In genomic region chr10:45624724-45625123, GRCh38 we compare ENCODE assay signal across 17 cellular contexts. TPM values are rescaled to one million over a fixed set of nuclear protein-coding genes. Genes with fewer than 3 reads are reported as not detected.
A peak's percentile ranks its signal among the peaks of the same experiment; 100 is the strongest.
DNase-seq lines count a peak whose midpoint lies in the region; ATAC-seq and TF ChIP-seq lines count a peak whose summit lies in the region.
"Had no signal": no experiment of that assay in that cellular context is flagged by ENCODE, and none has a peak within 500 bp of the region (broad histone marks: within the 10 kb centered on the region; RNA-seq: fewer than 3 reads in every experiment).

No MANE protein-coding gene starts in this region.

- TF ChIP-seq CTCF in right atrium auricular region (IDR thresholded peaks at IDR 0.05) (no peak), adrenal gland (IDR thresholded peaks at IDR 0.05) (no peak), gastrocnemius medialis (IDR thresholded peaks at IDR 0.05 in 4 of 5, conservative IDR thresholded peaks at IDR 0.05 in 1 of 5) (no peak)

- H3K4me3 ChIP-seq in right atrium auricular region (no peak overlapping the region), adrenal gland (no peak overlapping the region), gastrocnemius medialis (no peak overlapping the region)
- H3K4me3 ChIP-seq: A549, HAP-1 had no signal

- H3K27ac ChIP-seq in right atrium auricular region (peak overlapping the region in 1 of 2 donors; percentile 82), adrenal gland (no peak overlapping the region), gastrocnemius medialis (peak overlapping the region in 1 of 4 donors; percentile 81)
- H3K27ac ChIP-seq: A549, C4-2B had no signal

- H3K9me3 ChIP-seq in right atrium auricular region: no peaks in the 10 kb centered on the region
- H3K9me3 ChIP-seq in adrenal gland (replicated peaks in 1 of 3): no peaks in the 10 kb centered on the region
- H3K9me3 ChIP-seq in gastrocnemius medialis: no peaks in the 10 kb centered on the region
- H3K9me3 ChIP-seq: A549, BE2C, HAP-1 had no signal

- ATAC-seq in left ventricle myocardium superior: peak; percentile 30
- peak in 1 of 2 donors; percentile 23 for ATAC-seq in gastrocnemius medialis
- ATAC-seq: A549; CD8-positive, alpha-beta T cell had no signal

- no peaks in the 10 kb centered on the region for H3K36me3 ChIP-seq in right atrium auricular region
- H3K36me3 ChIP-seq in adrenal gland (replicated peaks in 1 of 2): peaks cover 0 to 6% of the 10 kb centered on the region in 2 donors
- no peaks in the 10 kb centered on the region for H3K36me3 ChIP-seq in gastrocnemius medialis
- H3K36me3 ChIP-seq: BE2C, HAP-1 had no signal

- WGBS in adrenal gland, 4 donors: 51 to 64% (median 61%) methylated on average over 6 of the region's 6 CpGs

- TF ChIP-seq POLR2A in adrenal gland (IDR thresholded peaks at IDR 0.05) (no peak), gastrocnemius medialis (IDR thresholded peaks at IDR 0.05) (no peak)

- H3K4me1 ChIP-seq in right atrium auricular region: peaks cover 0 to 15% of the 10 kb centered on the region in 2 donors
- peaks cover 21 to 42% of the 10 kb centered on the region in 2 donors for H3K4me1 ChIP-seq in adrenal gland (replicated peaks in 1 of 2)
- peaks cover 19 to 24% of the 10 kb centered on the region in 2 donors for H3K4me1 ChIP-seq in gastrocnemius medialis
- H3K4me1 ChIP-seq: A549, BE2C, HAP-1 had no signal

- DNase-seq in left ventricle myocardium superior: no peak
- DNase-seq in right atrium auricular region (ENCODE audit: low spot score): no peak
- DNase-seq in adrenal gland: peak in 5 of 7 donors; percentile 29 to 48 (median 40)
- peak; percentile 65 for DNase-seq in iris pigment epithelial cell (ENCODE audit: low read depth)
- DNase-seq in gastrocnemius medialis: peak; percentile 2 to 19
- DNase-seq in KBM-7: no peak
- DNase-seq in activated effector memory CD4-positive, alpha-beta T cell treated with anti-CD3 and anti-CD28 coated beads, Interleukin-2, amount 50 U/mL, for 16 hours: no peak
- DNase-seq: BE2C; CD8-positive, alpha-beta T cell; COR-L47; DMS153; DMS79 treated with DMSO at 0.1 percent for 48 hours; EL; GOT3 had no signal

- intact Hi-C loops in left ventricle myocardium superior (cut with micrococcal nuclease) (no loop called here), adrenal gland (cut with DNase I) (no loop called here), gastrocnemius medialis (cut with DNase I; ENCODE audit: low total_unique reads) (loop anchor here (5.0 kb wide), 1 partner anchor 48 kb away; the partner anchor contains the start of gene ZFAND4)

- H3K27me3 ChIP-seq in right atrium auricular region (no peaks in the 10 kb centered on the region), adrenal gland (no peaks in the 10 kb centered on the region), gastrocnemius medialis (no peaks in the 10 kb centered on the region)
- H3K27me3 ChIP-seq: BE2C had no signal

- in situ Hi-C loops in gastrocnemius medialis (cut with MboI; ENCODE audit: low sequenced_read_pairs in 4 of 4): no loop called here
- in situ Hi-C loops in KBM-7 (cut with MboI; ENCODE audit: low pct_unique_long_range_greater_than_20kb, low sequenced_read_pairs): no loop called here

RNA-seq across cellular contexts. Expression of gene ZFAND4, which starts 47.8 kb away (rescaled TPM):
- total RNA-seq in left ventricle myocardium superior (12.4 TPM), right atrium auricular region (10 to 100 TPM; 10.3 to 17.4 TPM), adrenal gland (10 to 100 TPM; 14.3 to 48.7 (median 31.7) TPM), gastrocnemius medialis (10 to 100 TPM in 2 of 4 donors, 1 to 10 TPM in 2; 6.4 to 15.0 (median 12.3) TPM)
- 10 to 100 TPM in 1 of 3 donors, 1 to 10 TPM in 2; 7.1 to 12.4 (median 8.5) TPM for polyA plus RNA-seq in adrenal gland

Comparison
In these comparisons a context has a peak if more than half of its experiments do, and no peak if none do; other contexts are left out.
1. DNase-seq: peak in adrenal gland (5 of 7), iris pigment epithelial cell (single experiment) and gastrocnemius medialis (2 of 2); none in left ventricle myocardium superior (single experiment), right atrium auricular region (single experiment), KBM-7 (single experiment) and activated effector memory CD4-positive, alpha-beta T cell treated with anti-CD3 and anti-CD28 coated beads, Interleukin-2, amount 50 U/mL, for 16 hours (single experiment).